In genomic region chr9:131393622-131394463, GRCh38 we compare ENCODE assay signal across 8 cellular contexts. TPM values are rescaled to one million over a fixed set of nuclear protein-coding genes. Genes with fewer than 3 reads are reported as not detected.
DNase-seq lines count a peak whose midpoint lies in the region; ATAC-seq, FAIRE-seq and TF ChIP-seq lines count a peak whose summit lies in the region.

Gene PRRC2B, plus strand, starts transcription at chr9:131394086. Its CDS starts 36,059 bp downstream, at chr9:131430145.

- H3K56ac ChIP-seq in H1 (replicated peaks; ENCODE audit: insufficient read length, low read depth, low read length) = no peak within 1 kb of the TSS

- peak in 2 of 3 experiments; percentile 42 to 63; a peak in 3 of 4 replicates for TF ChIP-seq CTCF in H1 (IDR thresholded peaks at IDR 0.05; ENCODE audit: control extremely low read depth in 1 of 3, insufficient read depth in 1 of 3, low read depth in 1 of 3, low read length in 3 of 3)

- TF ChIP-seq RAD21 in H1 (IDR thresholded peaks at IDR 0.05 in 1 of 2, conservative IDR thresholded peaks at IDR 0.05 in 1 of 2; ENCODE audit: low read depth in 2 of 2, low read length in 2 of 2) = peak in 1 of 2 experiments; percentile 57; a peak in 2 of 4 replicates

- H3K4me2 ChIP-seq in H1 (ENCODE audit: insufficient read depth in 1 of 2, low read depth in 2 of 2, low read length in 2 of 2) = peak within 1 kb of the TSS; percentile 79 to 85

- H3K27me3 ChIP-seq in H1 (replicated peaks in 1 of 4; ENCODE audit: control insufficient read depth in 3 of 4, extremely low read depth in 1 of 4, insufficient read depth in 3 of 4, low read length in 3 of 4) = no peaks in the 10 kb centered on the region

- H3K27ac ChIP-seq in H1 (ENCODE audit: low read depth, low read length) = peak within 1 kb of the TSS; percentile 85

- TF ChIP-seq POLR2A in GM18951 (IDR thresholded peaks at IDR 0.05; ENCODE audit: extremely low read depth, insufficient read depth, insufficient read length) = peak; percentile 79
- peak; percentile 57 to 64; a peak in 2 of 3 replicates for TF ChIP-seq POLR2A in H1 (IDR thresholded peaks at IDR 0.05; ENCODE audit: control extremely low read depth in 1 of 2, low read depth in 2 of 2, low read length in 2 of 2)

- peaks cover 13% of the 10 kb centered on the region for H3K23me2 ChIP-seq in H1 (ENCODE audit: low read depth, low read length)

- peaks cover 39 to 45% of the 10 kb centered on the region in 2 experiments for H3K79me2 ChIP-seq in H1 (ENCODE audit: control insufficient read depth in 1 of 2, insufficient read depth in 2 of 2, low read length in 2 of 2)

- H3K4me1 ChIP-seq in H1 (replicated peaks in 1 of 4; ENCODE audit: control insufficient read depth in 3 of 4, insufficient read depth in 4 of 4, low read length in 3 of 4) = peaks cover 8 to 28% (median 14%) of the 10 kb centered on the region in 4 experiments

- peak within 1 kb of the TSS; percentile 85 for H2BK12ac ChIP-seq in H1 (ENCODE audit: low read depth, low read length)

- no peak within 1 kb of the TSS for H3K14ac ChIP-seq in H1 (ENCODE audit: insufficient read length)

- no peaks in the 10 kb centered on the region for H3K9me3 Mint-ChIP-seq in memory B cell

- POLR2A ChIA-PET in H1 (lab: Charles Lee; ENCODE audit: partially characterized antibody) = interaction anchor here (0.5 to 2.2 kb wide), 4 partner anchors 9 to 26 kb away, joined by 3 to 10 read pairs (median 5); no protein-coding TSS in a partner anchor

- TF ChIP-seq EP300 in H1 (IDR thresholded peaks at IDR 0.05; ENCODE audit: borderline replicate concordance in 1 of 2, low read depth in 2 of 2, low read length in 2 of 2) = no peak; a peak in 1 of 3 replicates

- WGBS in H1 (ENCODE audit: extremely low coverage in 1 of 2, insufficient coverage in 1 of 2, insufficient read length in 1 of 2, insufficient replicate concordance in 2 of 2, low coverage in 1 of 2, low lambda C conversion rate in 2 of 2, missing lambda C conversion rate in 1 of 2), 2 experiments = 3% methylated on average over 12 of the region's 114 CpGs; no CpG with 5 or more reads in 1 of the 2 experiments

- H3K4me1 Mint-ChIP-seq in memory B cell = peaks cover 30% of the 10 kb centered on the region

- H3K9ac ChIP-seq in H1 (replicated peaks in 1 of 4; ENCODE audit: extremely low read depth in 1 of 4, low read depth in 3 of 4, low read length in 3 of 4) = peak within 1 kb of the TSS; percentile 76 to 99 (median 81)

- no peak within 1 kb of the TSS for H2BK15ac ChIP-seq in H1 (ENCODE audit: low read length)

- H3K23ac ChIP-seq in H1 (ENCODE audit: insufficient read length) = no peak within 1 kb of the TSS

- peaks cover 24 to 26% of the 10 kb centered on the region in 2 experiments for H4K20me1 ChIP-seq in H1 (replicated peaks in 1 of 2; ENCODE audit: control insufficient read depth in 1 of 2, insufficient read depth in 2 of 2, low read length in 2 of 2)

- peaks cover 0 to 3% (median 0%) of the 10 kb centered on the region in 4 experiments; a peak in 1 of 8 replicates for H3K36me3 ChIP-seq in H1 (ENCODE audit: control insufficient read depth in 2 of 4, insufficient read depth in 4 of 4, low read length in 3 of 4)

- in situ Hi-C loops in GM18951 (cut with MboI; ENCODE audit: low sequenced_read_pairs, unreplicated experiment) = no loop called here

- H3K4me3 ChIP-seq in H1 (ENCODE audit: extremely low read depth in 1 of 4, insufficient read depth in 2 of 4, low read depth in 3 of 4, low read length in 4 of 4) = peak within 1 kb of the TSS; percentile 70 to 88 (median 83)

- H4K8ac ChIP-seq in H1 (ENCODE audit: extremely low read depth, insufficient read depth, low read length) = peak within 1 kb of the TSS; percentile 94; the same call in 1 of the 2 replicates

- H3K27ac Mint-ChIP-seq in memory B cell = peak within 1 kb of the TSS; percentile 93

- CTCF ChIA-PET in H1 (lab: Charles Lee; ENCODE audit: partially characterized antibody) = no interaction called here

- peak; percentile 45 for ATAC-seq in HG03342 (IDR thresholded peaks at IDR 0.05; ENCODE audit: unreplicated experiment)
- ATAC-seq in memory B cell (ENCODE audit: low read depth) = peak; percentile 53

- H2AFZ ChIP-seq in H1 (ENCODE audit: low read length) = no peak within 1 kb of the TSS

- peak within 1 kb of the TSS; percentile 86 for H2BK5ac ChIP-seq in H1 (ENCODE audit: low read depth, low read length)

- no peaks in the 10 kb centered on the region for H3K9me3 ChIP-seq in H1 (ENCODE audit: insufficient read depth in 2 of 2, low read depth in 1 of 2, low read length in 1 of 2)

- peak within 1 kb of the TSS; percentile 69 for H4K91ac ChIP-seq in H1 (replicated peaks; ENCODE audit: insufficient read length, low read length)

- no peaks in the 10 kb centered on the region for H3K36me3 Mint-ChIP-seq in memory B cell

- peak within 1 kb of the TSS; percentile 50 for H2BK120ac ChIP-seq in H1 (replicated peaks; ENCODE audit: low read depth, low read length)

- no peak within 1 kb of the TSS for H2AK5ac ChIP-seq in H1 (ENCODE audit: low read depth, low read length)

- H2BK20ac ChIP-seq in H1 (ENCODE audit: low read length) = peak within 1 kb of the TSS; percentile 11; the same call in 1 of the 2 replicates

- H4K5ac ChIP-seq in H1 (ENCODE audit: insufficient read length, low read depth, low read length) = peak within 1 kb of the TSS; percentile 57

- H3K79me1 ChIP-seq in H1 (ENCODE audit: low read depth, low read length) = peaks cover 3% of the 10 kb centered on the region; the same call in 1 of the 2 replicates

- no peak for FAIRE-seq in H1 (lab: Jason Lieb, UNC)

- DNase-seq in AG08395 (ENCODE audit: low spot score) (peak; percentile 92), NCI-H774 (lab: John Stamatoyannopoulos, UW) (peak; percentile 92), H1 (ENCODE audit: low read depth in 1 of 2, low spot score in 2 of 2) (peak; percentile 75 to 87), memory B cell (ENCODE audit: low spot score in 2 of 2) (peak; percentile 82 to 87)
- peak; percentile 73 to 76 for DNase-seq in activated CD8-positive, alpha-beta memory T cell treated with anti-CD3 and anti-CD28 coated beads for 4 hours (ENCODE audit: low read depth in 2 of 2)
- DNase-seq in stimulated activated CD8-positive, alpha-beta memory T cell treated with anti-CD3 and anti-CD28 coated beads, Interleukin-12 subunit alpha, Interleukin-12 subunit beta, amount 100 ng/mL, for 24 hours (ENCODE audit: extremely low read depth) = peak; percentile 65

- peak within 1 kb of the TSS; percentile 86 for H3K4ac ChIP-seq in H1 (replicated peaks; ENCODE audit: insufficient read length, low read depth, low read length)

- H3K4me3 Mint-ChIP-seq in memory B cell = peak within 1 kb of the TSS; percentile 93

- H3K27me3 Mint-ChIP-seq in memory B cell = no peaks in the 10 kb centered on the region

- H3K18ac ChIP-seq in H1 (ENCODE audit: extremely low read depth, low read length) = peak within 1 kb of the TSS; percentile 88

TF ChIP-seq in H1, 55 proteins besides CTCF, POLR2A, EP300 and RAD21 (continues in another document):
- no peak for TF ChIP-seq ASH2L (IDR thresholded peaks at IDR 0.05; ENCODE audit: low read length)
- TF ChIP-seq RFX5 (IDR thresholded peaks at IDR 0.05; ENCODE audit: borderline replicate concordance, low read depth, low read length) = no peak
- TF ChIP-seq TCF12 (IDR thresholded peaks at IDR 0.05; ENCODE audit: low read depth, low read length) = 0 out of 2 replicates have a peak, but pooled peaks have one; percentile 16
- no peak for TF ChIP-seq SIX5 (IDR thresholded peaks at IDR 0.05; ENCODE audit: low read depth, low read length)
- no peak for TF ChIP-seq EZH2 (IDR thresholded peaks at IDR 0.05; ENCODE audit: low read depth, low read length, severe bottlenecking)
- TF ChIP-seq TEAD4 (IDR thresholded peaks at IDR 0.05; ENCODE audit: low read depth, low read length) = no peak
- no peak for TF ChIP-seq ZNF274 (IDR thresholded peaks at IDR 0.05; ENCODE audit: borderline replicate concordance, extremely low read depth, low read length)
- no peak for TF ChIP-seq SAP30 (IDR thresholded peaks at IDR 0.05; ENCODE audit: insufficient read depth, insufficient replicate concordance, low read length)
- peak; percentile 22 for TF ChIP-seq MAX (IDR thresholded peaks at IDR 0.05)

RNA-seq across cellular contexts. Expression of gene PRRC2B, which starts in this region (rescaled TPM):
- total RNA-seq in H1 (2021; fragmentation: NEBNext Ultra II Directional; extraction: Animal tissue kit (Norgen Biotek cat#: 25700)) = 249 and 255 TPM in 2 replicates
- 37.3 and 55.3 TPM in 2 replicates for polyA plus RNA-seq in H1 (2011; rRNA removed)
- polyA plus RNA-seq in H1 (2011; cell fraction: cytosol; rRNA removed) = 32.6 TPM
- 115 TPM for polyA plus RNA-seq in H1 (2011; cell fraction: nucleus; rRNA removed)
- 96.3 to 122 TPM (median 108 TPM) in 4 replicates for polyA plus RNA-seq in H1 (2012, experiment 1 of 2)
- 52.2 TPM for polyA plus RNA-seq in H1 (2012, experiment 2 of 2)
- 64.3 TPM for polyA plus RNA-seq in H1 (2013, experiment 1 of 2)
- 64.7 TPM for polyA plus RNA-seq in H1 (2013, experiment 2 of 2)
- polyA minus RNA-seq in H1 (2011; rRNA and poly(A)+ RNA removed) = 102 and 131 TPM in 2 replicates
- polyA minus RNA-seq in H1 (2011; cell fraction: cytosol; rRNA and poly(A)+ RNA removed) = 63.8 TPM
- 69.0 TPM for polyA minus RNA-seq in H1 (2011; cell fraction: nucleus; rRNA and poly(A)+ RNA removed)

Comparison
In these comparisons a context has a peak if more than half of its experiments do, and no peak if none do; other contexts are left out.
1. Peak in every context shown above with its lines: DNase-seq, ATAC-seq, H3K4me3 ChIP-seq and H3K27ac ChIP-seq.